Comparison of ENCODE assay signal across 8 cellular contexts in genomic region chr19:45767410-45767880, GRCh38. TPM values are rescaled to one million over a fixed set of nuclear protein-coding genes. Genes with fewer than 3 reads are reported as not detected.
DNase-seq lines count a peak whose midpoint lies in the region; ATAC-seq, FAIRE-seq and TF ChIP-seq lines count a peak whose summit lies in the region.

No MANE protein-coding gene starts in this region.

- H3K4me1 ChIP-seq in ES-I3 (ENCODE audit: insufficient read depth, low read length) = peaks cover 29% of the 10 kb centered on the region
- H3K4me1 ChIP-seq in kidney (ENCODE audit: control insufficient read depth in 1 of 2, insufficient read depth in 1 of 2, low read depth in 1 of 2, low read length in 2 of 2) = peaks cover 3 to 18% of the 10 kb centered on the region in 2 donors
- peaks cover 52 to 81% (median 73%) of the 10 kb centered on the region in 4 donors for H3K4me1 ChIP-seq in stomach

- H3K36me3 ChIP-seq in ES-I3 (ENCODE audit: insufficient read depth, low read length) = no peaks in the 10 kb centered on the region
- no peaks in the 10 kb centered on the region for H3K36me3 ChIP-seq in kidney (ENCODE audit: control insufficient read depth in 1 of 2, insufficient read depth in 2 of 2, low read length in 2 of 2)
- H3K36me3 ChIP-seq in stomach = peaks cover 0 to 12% (median 5%) of the 10 kb centered on the region in 4 donors

- H3K9me3 ChIP-seq in ES-I3 (ENCODE audit: control insufficient read depth, insufficient read depth, low read length) = no peaks in the 10 kb centered on the region
- H3K9me3 ChIP-seq in kidney (ENCODE audit: control insufficient read depth in 1 of 2, low read length in 2 of 2) = no peaks in the 10 kb centered on the region
- no peaks in the 10 kb centered on the region for H3K9me3 ChIP-seq in stomach

- TF ChIP-seq CTCF in MCF 10A (IDR thresholded peaks at IDR 0.05; ENCODE audit: unreplicated experiment) (no peak), kidney (IDR thresholded peaks at IDR 0.05; ENCODE audit: borderline replicate concordance, extremely low read depth, insufficient read depth) (no peak), stomach (IDR thresholded peaks at IDR 0.05) (no peak)

- peak; percentile 9 for DNase-seq in NCI-H187 treated with DMSO at 0.1 percent for 48 hours (lab: John Stamatoyannopoulos, UW)
- peak; percentile 96 for DNase-seq in MCF 10A (ENCODE audit: unreplicated experiment)
- DNase-seq in kidney = peak; percentile 95
- peak; percentile 77 for DNase-seq in stomach

- H3K27ac ChIP-seq in kidney (ENCODE audit: low read depth in 2 of 2, low read length in 2 of 2) (peak overlapping the region; percentile 97 to 99), stomach (peak overlapping the region; percentile 89 to 97 (median 92))

- peak overlapping the region; percentile 82 for H3K27ac Mint-ChIP-seq in MCF 10A (ENCODE audit: low read depth, unreplicated experiment)

- TF ChIP-seq POLR2A in stomach (IDR thresholded peaks at IDR 0.05) = no peak

- CTCF ChIA-PET in MCF 10A (lab: Yijun Ruan, JAX) = interaction anchor here (0.6 to 1.5 kb wide), 6 partner anchors 12 to 562 kb away, joined by 3 to 7 read pairs (median 4); partner anchors contain the start of gene DMWD

- H3K4me3 Mint-ChIP-seq in MCF 10A (ENCODE audit: unreplicated experiment) = peak overlapping the region; percentile 84

- no peaks in the 10 kb centered on the region for H3K27me3 Mint-ChIP-seq in MCF 10A (ENCODE audit: insufficient read depth, unreplicated experiment)

- H3K9ac ChIP-seq in ES-I3 (ENCODE audit: low read depth, low read length) = peak overlapping the region; percentile 80
- peak overlapping the region; percentile 80 to 86 for H3K9ac ChIP-seq in kidney (ENCODE audit: low read length in 2 of 2)

- H3K4me3 ChIP-seq in kidney (ENCODE audit: low read length in 2 of 2) (peak overlapping the region; percentile 75 to 77), stomach (peak overlapping the region; percentile 61 to 85 (median 83))

- FAIRE-seq in kidney (lab: Jason Lieb, UNC) = no peak

- H3K4me1 Mint-ChIP-seq in MCF 10A (ENCODE audit: insufficient read depth, unreplicated experiment) = peaks cover 12% of the 10 kb centered on the region

- H3K9me3 Mint-ChIP-seq in MCF 10A (ENCODE audit: unreplicated experiment) = no peaks in the 10 kb centered on the region

- H3K36me3 Mint-ChIP-seq in MCF 10A (ENCODE audit: insufficient read depth, unreplicated experiment) = peaks cover 43% of the 10 kb centered on the region

- no TSS peak for BruUV-seq in MCF 10A (replicated peaks; lab: Mats Ljungman, UMichigan)

- peaks cover 0 to 32% (median 0%) of the 10 kb centered on the region in 3 donors for H3K27me3 ChIP-seq in stomach

- 12 to 15% (median 13%) methylated on average over 17 to 31 of the region's 31 CpGs for WGBS in stomach, 5 donors

- intact Hi-C loops in MCF 10A (cut with micrococcal nuclease) = loop anchor here (1.0 kb wide), 1 partner anchor 50 kb away; no protein-coding TSS in a partner anchor
- intact Hi-C loops in kidney (cut with DNase I) = no loop called here
- intact Hi-C loops in stomach (cut with DNase I; ENCODE audit: low total_unique reads) = no loop called here

- ATAC-seq in HG03565 (IDR thresholded peaks at IDR 0.05; ENCODE audit: unreplicated experiment) (no peak), HG02852 (IDR thresholded peaks at IDR 0.05; ENCODE audit: unreplicated experiment) (no peak)
- ATAC-seq in activated CD4-positive, CD25-positive, alpha-beta regulatory T cell treated with anti-CD3 and anti-CD28 coated beads, Interleukin-2, amount 50 U/mL, for 24 hours = no peak

- POLR2A ChIA-PET in MCF 10A (lab: Yijun Ruan, JAX) = interaction anchor here (0.7 to 5.9 kb wide), 26 partner anchors 8 to 716 kb away, joined by 3 to 152 read pairs (median 6); partner anchors contain the start of genes CCDC61, DMPK, DMWD and FBXO46

- no peak for TF ChIP-seq EP300 in stomach (IDR thresholded peaks at IDR 0.05)

RNA-seq across cellular contexts. Expression of gene SIX5, which starts 1.6 kb away (rescaled TPM):
- 17.3 and 19.6 TPM in 2 replicates for total RNA-seq in MCF 10A (2022)
- 19.4 TPM for total RNA-seq in kidney
- polyA plus RNA-seq in kidney (ENCODE audit: insufficient read depth, low read depth, low replicate concordance) = 15.2 TPM
- 10 to 100 TPM in 4 of 5 donors, 1 to 10 TPM in 1; 4.0 to 39.1 (median 25.9) TPM for total RNA-seq in stomach
- polyA plus RNA-seq in stomach = 10 to 100 TPM; 14.4 to 23.3 (median 16.6) TPM

RNA-seq across cellular contexts. Expression of gene DMPK, which starts 14.8 kb away (rescaled TPM):
- total RNA-seq in MCF 10A (2022) (40.5 and 52.4 TPM in 2 replicates), kidney (63.0 TPM), stomach (100 to 1,000 TPM in 2 of 5 donors, 10 to 100 TPM in 3; 53.1 to 248 (median 72.8) TPM)
- polyA plus RNA-seq in kidney (ENCODE audit: insufficient read depth, low read depth, low replicate concordance) (31.3 TPM), stomach (10 to 100 TPM; 27.2 to 76.9 (median 56.5) TPM)

RNA-seq across cellular contexts. Expression of gene DMWD, which starts 25.2 kb away (rescaled TPM):
- total RNA-seq in MCF 10A (2022) = 57.5 and 71.6 TPM in 2 replicates
- total RNA-seq in kidney = 60.9 TPM
- polyA plus RNA-seq in kidney (ENCODE audit: insufficient read depth, low read depth, low replicate concordance) = 22.2 TPM
- total RNA-seq in stomach = 10 to 100 TPM in 4 of 5 donors, 1 to 10 TPM in 1; 5.3 to 52.1 (median 27.9) TPM
- 10 to 100 TPM; 12.8 to 17.4 (median 15.9) TPM for polyA plus RNA-seq in stomach

RNA-seq across cellular contexts. Expression of gene MEIOSIN, which starts 34.2 kb away (rescaled TPM):
- total RNA-seq in MCF 10A (2022) = not detected in 2 replicates
- total RNA-seq in kidney = not detected
- polyA plus RNA-seq in kidney (ENCODE audit: insufficient read depth, low read depth, low replicate concordance) = not detected
- total RNA-seq in stomach = not detected
- not detected for polyA plus RNA-seq in stomach

RNA-seq across cellular contexts. Expression of gene FBXO46, which starts 36.7 kb away (rescaled TPM):
- total RNA-seq in MCF 10A (2022) (13.6 and 15.0 TPM in 2 replicates), kidney (16.6 TPM), stomach (10 to 100 TPM in 3 of 5 donors, 1 to 10 TPM in 2; 4.0 to 61.7 (median 12.3) TPM)
- polyA plus RNA-seq in kidney (ENCODE audit: insufficient read depth, low read depth, low replicate concordance) (6.5 TPM), stomach (10 to 100 TPM in 1 of 3 donors, 1 to 10 TPM in 2; 6.3 to 10.1 (median 7.9) TPM)

Comparison
In these comparisons a context has a peak if more than half of its experiments do, and no peak if none do; other contexts are left out.
1. DNase-seq: peak in every context shown above with its lines; median percentile 96 in MCF 10A; 95 in kidney; 77 in stomach; 9 in NCI-H187 treated with DMSO at 0.1 percent for 48 hours.